17 cellular contexts compared by ENCODE assay signal in genomic region chr20:40319741-40320499, GRCh38.
"Had no signal": no experiment of that assay in that cellular context is flagged by ENCODE, and none has a peak within 500 bp of the region (broad histone marks: within the 10 kb centered on the region; RNA-seq: fewer than 3 reads in every experiment).

No MANE protein-coding gene starts in this region.

- ATAC-seq: body of pancreas; effector memory CD8-positive, alpha-beta T cell; left ventricle myocardium superior; psoas muscle; stimulated activated naive CD8-positive, alpha-beta T cell treated with anti-CD3 and anti-CD28 coated beads, Interleukin-15, amount 100 ng/mL, for 72 hours had no signal

- H3K27ac Mint-ChIP-seq: activated naive CD4-positive, alpha-beta T cell treated with anti-CD3 and anti-CD28 coated beads, Interleukin-2, amount 50 U/mL, for 24 hours; effector memory CD8-positive, alpha-beta T cell; nephron; stimulated activated naive CD8-positive, alpha-beta T cell treated with anti-CD3 and anti-CD28 coated beads, Interleukin-15, amount 100 ng/mL, for 72 hours had no signal

- H3K9me3 ChIP-seq: body of pancreas, psoas muscle, sigmoid colon, thoracic aorta had no signal

- DNase-seq: activated CD4-positive, alpha-beta T cell treated with anti-CD3 and anti-CD28 coated beads, Interleukin-2, amount 50 U/mL, for 1 hour; activated CD4-positive, CD25-positive, alpha-beta regulatory T cell; activated effector memory CD4-positive, alpha-beta T cell treated with Interleukin-2 at 50 U/mL for 16 hours; activated T-cell treated with anti-CD3 and anti-CD28 coated beads, Interleukin-2, amount 50 U/mL, for 1 hour; amniotic stem cell; body of pancreas; effector memory CD8-positive, alpha-beta T cell; left ventricle myocardium superior; mesendoderm; psoas muscle; sigmoid colon; stimulated activated CD4-positive, alpha-beta T cell treated with anti-CD3 and anti-CD28 coated beads, Interleukin-2, amount 100 ng/mL, for 48 hours; stimulated activated naive CD8-positive, alpha-beta T cell treated with anti-CD3 and anti-CD28 coated beads, Interleukin-15, amount 100 ng/mL, for 72 hours had no signal

- H3K4me3 Mint-ChIP-seq: activated naive CD4-positive, alpha-beta T cell treated with anti-CD3 and anti-CD28 coated beads, Interleukin-2, amount 50 U/mL, for 24 hours; effector memory CD8-positive, alpha-beta T cell; nephron; stimulated activated naive CD8-positive, alpha-beta T cell treated with anti-CD3 and anti-CD28 coated beads, Interleukin-15, amount 100 ng/mL, for 72 hours had no signal

- H3K36me3 Mint-ChIP-seq: activated naive CD4-positive, alpha-beta T cell treated with anti-CD3 and anti-CD28 coated beads, Interleukin-2, amount 50 U/mL, for 24 hours had no signal

- H3K4me3 ChIP-seq: body of pancreas, psoas muscle, sigmoid colon, thoracic aorta had no signal

- H3K9me3 Mint-ChIP-seq: activated naive CD4-positive, alpha-beta T cell treated with anti-CD3 and anti-CD28 coated beads, Interleukin-2, amount 50 U/mL, for 24 hours; nephron; stimulated activated naive CD8-positive, alpha-beta T cell treated with anti-CD3 and anti-CD28 coated beads, Interleukin-15, amount 100 ng/mL, for 72 hours had no signal

- H3K4me1 Mint-ChIP-seq: activated naive CD4-positive, alpha-beta T cell treated with anti-CD3 and anti-CD28 coated beads, Interleukin-2, amount 50 U/mL, for 24 hours; stimulated activated naive CD8-positive, alpha-beta T cell treated with anti-CD3 and anti-CD28 coated beads, Interleukin-15, amount 100 ng/mL, for 72 hours had no signal

- H3K4me1 ChIP-seq: body of pancreas, psoas muscle, sigmoid colon had no signal

- H3K27me3 ChIP-seq: body of pancreas, sigmoid colon had no signal

- H3K27ac ChIP-seq: body of pancreas, epithelial cell of prostate, psoas muscle, sigmoid colon, thoracic aorta had no signal

- H3K36me3 ChIP-seq: sigmoid colon, thoracic aorta had no signal

- H3K27me3 Mint-ChIP-seq: effector memory CD8-positive, alpha-beta T cell; stimulated activated naive CD8-positive, alpha-beta T cell treated with anti-CD3 and anti-CD28 coated beads, Interleukin-15, amount 100 ng/mL, for 72 hours had no signal
